In genomic region chr2:189628817-189629552, GRCh38 we compare ENCODE assay signal across 15 cellular contexts. TPM values are rescaled to one million over a fixed set of nuclear protein-coding genes. Genes with fewer than 3 reads are reported as not detected.
DNase-seq lines count a peak whose midpoint lies in the region; ATAC-seq, FAIRE-seq and TF ChIP-seq lines count a peak whose summit lies in the region.
"Had no signal": no experiment of that assay in that cellular context is flagged by ENCODE, and none has a peak within 500 bp of the region (broad histone marks: within the 10 kb centered on the region; RNA-seq: fewer than 3 reads in every experiment).

No MANE protein-coding gene starts in this region.

- RAD21 ChIA-PET in GM12878 (lab: Charles Lee; ENCODE audit: unreplicated experiment) = no interaction called here

- in situ Hi-C loops in GM12878 (cut with MboI) = no loop called here
- in situ Hi-C loops in HAP-1 (cut with MboI; ENCODE audit: low sequenced_read_pairs) = no loop called here

- H3K4me3 ChIP-seq in GM12878 = no peak overlapping the region
- H3K4me3 ChIP-seq in psoas muscle = no peak overlapping the region
- H3K4me3 ChIP-seq in HAP-1 = no peak overlapping the region
- H3K4me3 ChIP-seq: gastrocnemius medialis had no signal

- POLR2A ChIA-PET in GM12878 (lab: Charles Lee) = no interaction called here

- no peaks in the 10 kb centered on the region for H3K4me1 ChIP-seq in GM12878 (ENCODE audit: control insufficient read depth, insufficient read depth, low read length)
- no peaks in the 10 kb centered on the region for H3K4me1 ChIP-seq in psoas muscle
- no peaks in the 10 kb centered on the region for H3K4me1 ChIP-seq in HAP-1
- H3K4me1 ChIP-seq: gastrocnemius medialis had no signal

- 63% methylated on average over 9 of the region's 9 CpGs for WGBS in GM12878 (ENCODE audit: insufficient coverage, insufficient replicate concordance, low lambda C conversion rate, missing lambda C conversion rate)
- 89 to 94% (median 91%) methylated on average over 9 of the region's 9 CpGs for WGBS in psoas muscle, 3 donors

- no peak for TF ChIP-seq POLR2A in GM12878 (IDR thresholded peaks at IDR 0.05; ENCODE audit: low read depth, low read length)

- CTCF ChIA-PET in GM12878 (lab: Yijun Ruan, JAX) = interaction anchor here (0.7 to 1.1 kb wide), 3 partner anchors 11 to 75 kb away, joined by 3 to 4 read pairs (median 3); no protein-coding TSS in a partner anchor

- H3K36me3 ChIP-seq in GM12878 (ENCODE audit: control insufficient read depth in 2 of 2, insufficient read depth in 2 of 2, low read length in 1 of 2) (no peaks in the 10 kb centered on the region), psoas muscle (ENCODE audit: insufficient read depth in 1 of 2, low read depth in 1 of 2) (no peaks in the 10 kb centered on the region), HAP-1 (replicated peaks) (no peaks in the 10 kb centered on the region)
- H3K36me3 ChIP-seq: gastrocnemius medialis had no signal

- TF ChIP-seq EP300 in GM12878 (IDR thresholded peaks at IDR 0.05; ENCODE audit: borderline replicate concordance in 1 of 2, control insufficient read depth in 1 of 2, low read depth in 2 of 2, low read length in 2 of 2) = no peak

- SMC1A ChIA-PET in GM12878 (lab: Charles Lee; ENCODE audit: uncharacterized antibody, unreplicated experiment) = interaction anchor here (0.8 to 1.7 kb wide), 5 partner anchors 11 to 165 kb away, joined by 3 to 4 read pairs (median 3); no protein-coding TSS in a partner anchor

- intact Hi-C loops in GM12878 (cut with micrococcal nuclease; ENCODE audit: unreplicated experiment) = no loop called here
- intact Hi-C loops in left cardiac atrium (cut with DNase I) = no loop called here
- intact Hi-C loops in psoas muscle (cut with DNase I) = no loop called here

- no peak overlapping the region for H3K27ac ChIP-seq in GM12878 (ENCODE audit: control insufficient read depth, insufficient read depth)
- no peak overlapping the region for H3K27ac ChIP-seq in psoas muscle
- H3K27ac ChIP-seq: gastrocnemius medialis had no signal

- no peak overlapping the region for H3K9ac ChIP-seq in GM12878 (ENCODE audit: control insufficient read depth, insufficient read depth, low read length)

- H4K20me1 ChIP-seq in GM12878 (ENCODE audit: control insufficient read depth, insufficient read depth) = no peaks in the 10 kb centered on the region

- H3K79me2 ChIP-seq in GM12878 (ENCODE audit: control insufficient read depth, insufficient read depth, low read length) = no peaks in the 10 kb centered on the region

- H3K4me2 ChIP-seq in GM12878 (ENCODE audit: control insufficient read depth, insufficient read depth) = no peak overlapping the region

- DNase-seq in NCI-H460 (ENCODE audit: extremely low read depth, low read depth) = peak; percentile 26
- DNase-seq in GM12878 (ENCODE audit: low read depth, low spot score) = no peak
- no peak for DNase-seq in left cardiac atrium
- DNase-seq in psoas muscle = no peak
- no peak for DNase-seq in UCSD-AML1 (lab: John Stamatoyannopoulos, UW; ENCODE audit: unreplicated experiment)
- no peak for DNase-seq in HAP-1 (ENCODE audit: low spot score in 2 of 2)
- DNase-seq: activated CD4-positive, alpha-beta T cell treated with anti-CD3 and anti-CD28 coated beads for 36 hours; gastrocnemius medialis; KBM-7; kidney glomerular epithelial cell; NCI-H1930; NK-92 treated with Interleukin-12 subunit alpha and Interleukin-12 subunit beta, amount 100 ng/mL, for 24 hours had no signal

- no peak for TF ChIP-seq RAD21 in GM12878 (IDR thresholded peaks at IDR 0.05; ENCODE audit: insufficient read depth, low read depth, low read length)

- BruUV-seq in GM12878 (replicated peaks; lab: Mats Ljungman, UMichigan) = no TSS peak

- H3K9me3 ChIP-seq in GM12878 (replicated peaks; ENCODE audit: control insufficient read depth, insufficient read depth, low read length) = no peaks in the 10 kb centered on the region
- H3K9me3 ChIP-seq in psoas muscle = no peaks in the 10 kb centered on the region
- H3K9me3 ChIP-seq in HAP-1 = no peaks in the 10 kb centered on the region
- H3K9me3 ChIP-seq: Caco-2, gastrocnemius medialis had no signal

- H2AFZ ChIP-seq in GM12878 (ENCODE audit: control insufficient read depth, low read depth, low read length) = no peak overlapping the region

- H3K27me3 ChIP-seq in GM12878 (replicated peaks in 1 of 2; ENCODE audit: control insufficient read depth in 2 of 2, insufficient read depth in 2 of 2, low read length in 1 of 2) (no peaks in the 10 kb centered on the region), psoas muscle (ENCODE audit: insufficient read depth in 3 of 3, low read length in 2 of 3) (no peaks in the 10 kb centered on the region), HAP-1 (ENCODE audit: low read depth) (peaks cover under 1% of the 10 kb centered on the region; the same call in 1 of the 2 replicates)
- H3K27me3 ChIP-seq: gastrocnemius medialis had no signal

- no peak for FAIRE-seq in GM12878 (lab: Jason Lieb, UNC)

- ATAC-seq in GM12878 (peak; percentile 39; the same call in 1 of the 3 replicates), left cardiac atrium (peak; percentile 55 to 67), psoas muscle (peak in 1 of 4 donors; percentile 67), GM18873 (IDR thresholded peaks at IDR 0.05; ENCODE audit: low FRiP score, unreplicated experiment) (no peak)
- ATAC-seq: activated CD4-positive, alpha-beta T cell treated with anti-CD3 and anti-CD28 coated beads for 36 hours; natural killer cell treated with Interleukin-12 subunit alpha and Interleukin-12 subunit beta and Interleukin-15 and Interleukin-18, amount 100 ng/mL, for 72 hours had no signal

- TF ChIP-seq CTCF in GM12878 (IDR thresholded peaks at IDR 0.05 in 2 of 3, conservative IDR thresholded peaks at IDR 0.05 in 1 of 3; ENCODE audit: control insufficient read depth in 2 of 3, extremely low read depth in 1 of 3, insufficient read depth in 1 of 3, low read depth in 3 of 3, low read length in 3 of 3) (peak in 1 of 3 experiments; percentile 10; a peak in 1 of 6 replicates), psoas muscle (IDR thresholded peaks at IDR 0.05) (peak; percentile 8)

RNA-seq across cellular contexts. Expression of gene ASNSD1, which starts 32.3 kb away (rescaled TPM):
- total RNA-seq in NCI-H460 (2014; rRNA removed; shearing (Covaris generic)) = 73.2 and 82.4 TPM in 2 replicates
- polyA plus RNA-seq in NCI-H460 (2014; cell fraction: nucleus; rRNA removed) = 46.8 and 59.3 TPM in 2 replicates
- 26.2 and 27.2 TPM in 2 replicates for total RNA-seq in GM12878 (2013; cell fraction: nucleolus; rRNA removed)
- 48.0 and 58.4 TPM in 2 replicates for total RNA-seq in GM12878 (2014; rRNA removed)
- total RNA-seq in GM12878 (2014; rRNA removed; fragmentation: Illumina TruSeq; extraction: Trizol) = 71.5 and 79.3 TPM in 2 replicates
- total RNA-seq in GM12878 (2021) = 39.5 and 43.2 TPM in 2 replicates
- 42.4 TPM for polyA plus RNA-seq in GM12878 (2011; ENCODE audit: low read depth)
- polyA plus RNA-seq in GM12878 (2011; rRNA removed) = 39.1 and 63.6 TPM in 2 replicates
- polyA plus RNA-seq in GM12878 (2011; cell fraction: cytosol; rRNA removed) = 12.1 and 12.3 TPM in 2 replicates
- 16.0 and 17.7 TPM in 2 replicates for polyA plus RNA-seq in GM12878 (2011; cell fraction: nucleus; rRNA removed)
- polyA plus RNA-seq in GM12878 (2012) = 32.1 and 32.6 TPM in 2 replicates
- polyA plus RNA-seq in GM12878 (2014; fragmentation: Illumina TruSeq; extraction: Trizol) = 89.8 and 119 TPM in 2 replicates
- 10 to 100 TPM; 70.1 to 74.1 TPM for polyA plus RNA-seq in GM12878 (2014; fragmentation: Nextera tagmentation; extraction: Ambion mirVana)
- polyA plus RNA-seq in GM12878 (2014; rRNA removed) = 37.6 and 42.6 TPM in 2 replicates
- 10 to 100 TPM; 77.4 to 82.1 TPM for polyA plus RNA-seq in GM12878 (2016; fragmentation: Nextera tagmentation; extraction: Ambion mirVana)
- polyA minus RNA-seq in GM12878 (2011; rRNA and poly(A)+ RNA removed) = 24.7 and 31.5 TPM in 2 replicates
- polyA minus RNA-seq in GM12878 (2011; cell fraction: cytosol; rRNA and poly(A)+ RNA removed) = 21.3 and 31.0 TPM in 2 replicates
- polyA minus RNA-seq in GM12878 (2011; cell fraction: nucleus; rRNA and poly(A)+ RNA removed) = 13.3 and 16.4 TPM in 2 replicates
- 10 to 100 TPM; 28.1 to 29.9 TPM for total RNA-seq in left cardiac atrium
- total RNA-seq in psoas muscle = 10 to 100 TPM; 50.8 to 67.0 (median 62.0) TPM
- 100 to 1,000 TPM in 1 of 3 donors, 10 to 100 TPM in 2; 57.9 to 148 (median 66.6) TPM for polyA plus RNA-seq in psoas muscle

RNA-seq across cellular contexts. Expression of gene ANKAR, which starts 45.5 kb away (rescaled TPM):
- 7.8 and 15.0 TPM in 2 replicates for total RNA-seq in NCI-H460 (2014; rRNA removed; shearing (Covaris generic))
- polyA plus RNA-seq in NCI-H460 (2014; cell fraction: nucleus; rRNA removed) = 0.94 and 1.0 TPM in 2 replicates
- total RNA-seq in GM12878 (2013; cell fraction: nucleolus; rRNA removed) = 19.2 and 21.8 TPM in 2 replicates
- total RNA-seq in GM12878 (2014; rRNA removed) (3.9 and 4.1 TPM in 2 replicates), GM12878 (2014; rRNA removed; fragmentation: Illumina TruSeq; extraction: Trizol) (4.2 and 5.2 TPM in 2 replicates), GM12878 (2021) (1.7 and 2.0 TPM in 2 replicates), left cardiac atrium (1 to 10 TPM; 7.7 to 9.2 TPM), psoas muscle (1 to 10 TPM; 4.1 to 8.7 (median 6.0) TPM)
- 0.87 TPM for polyA plus RNA-seq in GM12878 (2011; ENCODE audit: low read depth)
- polyA plus RNA-seq in GM12878 (2011; rRNA removed) (1.7 and 2.4 TPM in 2 replicates), GM12878 (2014; fragmentation: Illumina TruSeq; extraction: Trizol) (2.4 and 2.5 TPM in 2 replicates), GM12878 (2014; fragmentation: Nextera tagmentation; extraction: Ambion mirVana) (1 to 10 TPM; 1.3 to 2.9 TPM), GM12878 (2014; rRNA removed) (2.9 and 3.0 TPM in 2 replicates), GM12878 (2016; fragmentation: Nextera tagmentation; extraction: Ambion mirVana) (1 to 10 TPM; 1.9 to 3.3 TPM), psoas muscle (1 to 10 TPM in 1 of 3 donors, under 1 TPM in 2; 0.72 to 3.6 (median 0.98) TPM)
- 0.33 and 0.67 TPM in 2 replicates for polyA plus RNA-seq in GM12878 (2011; cell fraction: cytosol; rRNA removed)
- polyA plus RNA-seq in GM12878 (2011; cell fraction: nucleus; rRNA removed) = 1.4 and 1.5 TPM in 2 replicates
- polyA plus RNA-seq in GM12878 (2012) = 1.5 and 1.7 TPM in 2 replicates
- polyA minus RNA-seq in GM12878 (2011; rRNA and poly(A)+ RNA removed) = 2.3 and 2.5 TPM in 2 replicates
- polyA minus RNA-seq in GM12878 (2011; cell fraction: cytosol; rRNA and poly(A)+ RNA removed) = 0.40 and 1.4 TPM in 2 replicates
- polyA minus RNA-seq in GM12878 (2011; cell fraction: nucleus; rRNA and poly(A)+ RNA removed) = 2.9 and 5.5 TPM in 2 replicates

RNA-seq across cellular contexts. Expression of gene SLC40A1, which starts 48.4 kb away (rescaled TPM):
- total RNA-seq in NCI-H460 (2014; rRNA removed; shearing (Covaris generic)) = 8.8 and 12.5 TPM in 2 replicates
- 4.0 and 11.6 TPM in 2 replicates for polyA plus RNA-seq in NCI-H460 (2014; cell fraction: nucleus; rRNA removed)
- total RNA-seq in GM12878 (2013; cell fraction: nucleolus; rRNA removed) = 0.10 TPM in 1 of 2 replicates, not detected in the other
- total RNA-seq in GM12878 (2014; rRNA removed) (0.05 TPM in 1 of 2 replicates, not detected in the other), GM12878 (2014; rRNA removed; fragmentation: Illumina TruSeq; extraction: Trizol) (not detected in 2 replicates), GM12878 (2021) (0.38 and 0.61 TPM in 2 replicates), left cardiac atrium (10 to 100 TPM; 39.1 to 79.3 TPM), psoas muscle (10 to 100 TPM; 21.5 to 65.7 (median 34.6) TPM)
- not detected for polyA plus RNA-seq in GM12878 (2011; ENCODE audit: low read depth)
- polyA plus RNA-seq in GM12878 (2011; rRNA removed) (0.07 and 0.08 TPM in 2 replicates), GM12878 (2014; fragmentation: Illumina TruSeq; extraction: Trizol) (0.01 TPM in 1 of 2 replicates, not detected in the other), GM12878 (2014; fragmentation: Nextera tagmentation; extraction: Ambion mirVana) (not detected), GM12878 (2014; rRNA removed) (not detected in 2 replicates), GM12878 (2016; fragmentation: Nextera tagmentation; extraction: Ambion mirVana) (not detected), psoas muscle (10 to 100 TPM in 2 of 3 donors, 1 to 10 TPM in 1; 8.4 to 49.1 (median 19.4) TPM)
- 0.05 and 0.12 TPM in 2 replicates for polyA plus RNA-seq in GM12878 (2011; cell fraction: cytosol; rRNA removed)
- polyA plus RNA-seq in GM12878 (2011; cell fraction: nucleus; rRNA removed) = not detected in 2 replicates
- polyA plus RNA-seq in GM12878 (2012) = not detected in 2 replicates
- polyA minus RNA-seq in GM12878 (2011; rRNA and poly(A)+ RNA removed) = 0.88 TPM in 1 of 2 replicates, not detected in the other
- polyA minus RNA-seq in GM12878 (2011; cell fraction: cytosol; rRNA and poly(A)+ RNA removed) = not detected in 2 replicates
- polyA minus RNA-seq in GM12878 (2011; cell fraction: nucleus; rRNA and poly(A)+ RNA removed) = not detected in 2 replicates
